In the genomic region with DNA sequence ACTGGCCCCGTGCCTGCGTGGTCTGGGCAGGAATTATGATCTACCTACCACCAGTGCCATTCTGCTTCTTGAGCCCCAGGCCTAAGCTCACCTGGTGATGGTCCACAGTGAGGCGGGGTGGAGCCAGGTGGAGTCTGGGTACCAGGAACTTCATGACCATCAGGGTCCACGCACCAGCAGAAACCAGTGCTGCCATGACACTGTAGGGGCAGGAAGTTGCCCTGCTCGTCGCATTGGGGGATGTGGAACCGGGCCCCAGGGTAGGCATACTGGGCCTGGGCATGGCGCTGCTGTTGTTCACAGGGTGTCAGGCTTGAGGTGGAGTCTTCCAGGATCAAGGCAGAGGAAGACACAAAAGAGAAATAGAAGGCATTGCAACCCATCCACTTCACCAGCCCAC, we compare ENCODE assay signal across 12 cellular contexts. TPM values are rescaled to one million over a fixed set of nuclear protein-coding genes. Genes with fewer than 3 reads are reported as not detected.
DNase-seq lines count a peak whose midpoint lies in the region; ATAC-seq and TF ChIP-seq lines count a peak whose summit lies in the region.
"Had no signal": no experiment of that assay in that cellular context is flagged by ENCODE, and none has a peak within 500 bp of the region (broad histone marks: within the 10 kb centered on the region; RNA-seq: fewer than 3 reads in every experiment).

No MANE protein-coding gene starts in this region.

- CTCF ChIA-PET in IMR-90 (lab: Yijun Ruan, JAX) = interaction anchor here (0.7 kb wide), 1 partner anchor 23 kb away, joined by 3 read pairs; no protein-coding TSS in a partner anchor
- CTCF ChIA-PET in activated CD8-positive, alpha-beta T cell treated with anti-CD3 and anti-CD28 coated beads for 36 hours (lab: Charles Lee) = interaction anchor here (0.7 kb wide), 1 partner anchor 23 kb away, joined by 3 read pairs; no protein-coding TSS in a partner anchor

- peaks cover 9% of the 10 kb centered on the region for H3K27me3 Mint-ChIP-seq in CD4-positive, CD25-positive, alpha-beta regulatory T cell
- H3K27me3 Mint-ChIP-seq in activated naive CD8-positive, alpha-beta T cell treated with anti-CD3 and anti-CD28 coated beads, Interleukin-2, amount 50 U/mL, for 24 hours = peaks cover 6% of the 10 kb centered on the region
- H3K27me3 Mint-ChIP-seq in activated CD8-positive, alpha-beta T cell treated with anti-CD3 and anti-CD28 coated beads for 36 hours = peaks cover 5% of the 10 kb centered on the region

- no peak for TF ChIP-seq RAD21 in IMR-90 (IDR thresholded peaks at IDR 0.05; ENCODE audit: low read length)

- H3K18ac ChIP-seq in IMR-90 (ENCODE audit: low read depth, low read length) = no peak overlapping the region
- no peak overlapping the region for H3K18ac ChIP-seq in mesenchymal stem cell (ENCODE audit: low read depth in 1 of 2, low read length in 2 of 2)

- H3K27me3 ChIP-seq in CD4-positive, CD25-positive, alpha-beta regulatory T cell (ENCODE audit: control insufficient read depth, insufficient read depth, low read length) = no peaks in the 10 kb centered on the region
- H3K27me3 ChIP-seq in IMR-90 (ENCODE audit: control insufficient read depth, insufficient read depth, low read length) = no peaks in the 10 kb centered on the region
- H3K27me3 ChIP-seq in mesenchymal stem cell (ENCODE audit: control insufficient read depth in 1 of 2, insufficient read depth in 1 of 2, low read length in 2 of 2) = peaks cover 0 to 11% of the 10 kb centered on the region in 2 experiments
- no peaks in the 10 kb centered on the region for H3K27me3 ChIP-seq in transverse colon
- H3K27me3 ChIP-seq: BE2C had no signal

- peak overlapping the region in 1 of 2 experiments; percentile 32 for H2BK12ac ChIP-seq in mesenchymal stem cell (ENCODE audit: low read length in 2 of 2)

- no peak overlapping the region for H2AK9ac ChIP-seq in IMR-90 (replicated peaks; ENCODE audit: low read depth, low read length, poor library complexity)

- peaks cover 42% of the 10 kb centered on the region for H3K9me1 ChIP-seq in IMR-90 (ENCODE audit: insufficient read depth, low read length)

- TF ChIP-seq EP300 in transverse colon (IDR thresholded peaks at IDR 0.05; ENCODE audit: low read depth) = no peak

- no peak overlapping the region for H3K27ac ChIP-seq in CD4-positive, CD25-positive, alpha-beta regulatory T cell (ENCODE audit: insufficient read depth, low read length, poor library complexity, severe bottlenecking)
- H3K27ac ChIP-seq in IMR-90 (ENCODE audit: insufficient read depth, low read length) (no peak overlapping the region), mesenchymal stem cell (ENCODE audit: low read length, poor library complexity, severe bottlenecking) (no peak overlapping the region), transverse colon (peak overlapping the region; percentile 66 to 79 (median 76))
- H3K27ac ChIP-seq: A549 had no signal

- no peak overlapping the region for H3K4me2 ChIP-seq in IMR-90 (ENCODE audit: low read depth, low read length)
- H3K4me2 ChIP-seq in mesenchymal stem cell (ENCODE audit: low read length, poor library complexity, severe bottlenecking) = no peak overlapping the region
- H3K4me2 ChIP-seq: A549 had no signal

- H3K4me3 ChIP-seq in CD4-positive, CD25-positive, alpha-beta regulatory T cell (ENCODE audit: low read depth, low read length) = no peak overlapping the region
- H3K4me3 ChIP-seq in IMR-90 (ENCODE audit: insufficient read depth, low read depth, low read length) = no peak overlapping the region
- H3K4me3 ChIP-seq in mesenchymal stem cell (ENCODE audit: insufficient read depth in 1 of 2, low read depth in 1 of 2, low read length in 2 of 2) = no peak overlapping the region
- H3K4me3 ChIP-seq in transverse colon = no peak overlapping the region
- H3K4me3 ChIP-seq: A549 had no signal

- intact Hi-C loops in IMR-90 (cut with micrococcal nuclease) = no loop called here
- intact Hi-C loops in transverse colon (cut with DNase I; ENCODE audit: low total_unique reads) = no loop called here
- intact Hi-C loops in activated CD8-positive, alpha-beta T cell treated with anti-CD3 and anti-CD28 coated beads for 36 hours (cut with micrococcal nuclease) = no loop called here

- H3K36me3 Mint-ChIP-seq in CD4-positive, CD25-positive, alpha-beta regulatory T cell = no peaks in the 10 kb centered on the region
- H3K36me3 Mint-ChIP-seq in activated naive CD8-positive, alpha-beta T cell treated with anti-CD3 and anti-CD28 coated beads, Interleukin-2, amount 50 U/mL, for 24 hours (ENCODE audit: low read depth) = no peaks in the 10 kb centered on the region
- H3K36me3 Mint-ChIP-seq in activated CD8-positive, alpha-beta T cell treated with anti-CD3 and anti-CD28 coated beads for 36 hours (ENCODE audit: low read depth) = peaks cover 2% of the 10 kb centered on the region
- H3K36me3 Mint-ChIP-seq: IgD-negative memory B cell had no signal

- no peak for ATAC-seq in CD4-positive, CD25-positive, alpha-beta regulatory T cell (ENCODE audit: low read depth in 2 of 2)
- ATAC-seq in IMR-90 (ENCODE audit: low read depth) = no peak
- ATAC-seq in activated naive CD8-positive, alpha-beta T cell treated with anti-CD3 and anti-CD28 coated beads, Interleukin-2, amount 50 U/mL, for 24 hours = no peak
- ATAC-seq in activated CD8-positive, alpha-beta T cell treated with anti-CD3 and anti-CD28 coated beads for 36 hours = no peak
- ATAC-seq: A549, HCT116 had no signal

- peaks cover 30% of the 10 kb centered on the region for H3K4me1 ChIP-seq in CD4-positive, CD25-positive, alpha-beta regulatory T cell (ENCODE audit: control insufficient read depth, insufficient read depth, low read length, poor library complexity, severe bottlenecking)
- H3K4me1 ChIP-seq in IMR-90 (ENCODE audit: control insufficient read depth, insufficient read depth, low read length) = peaks cover 14% of the 10 kb centered on the region
- H3K4me1 ChIP-seq in mesenchymal stem cell (ENCODE audit: control insufficient read depth, insufficient read depth, low read depth, low read length) = no peaks in the 10 kb centered on the region
- peaks cover 8 to 43% (median 34%) of the 10 kb centered on the region in 4 donors for H3K4me1 ChIP-seq in transverse colon
- H3K4me1 ChIP-seq: A549 had no signal

- TF ChIP-seq CTCF in IMR-90 (conservative IDR thresholded peaks at IDR 0.05; ENCODE audit: low read depth, low read length) (no peak), transverse colon (IDR thresholded peaks at IDR 0.05) (no peak)
- no peak for TF ChIP-seq CTCF in activated CD8-positive, alpha-beta T cell treated with anti-CD3 and anti-CD28 coated beads for 36 hours (IDR thresholded peaks at IDR 0.05)

- peak overlapping the region; percentile 29 for H2AFZ ChIP-seq in IMR-90 (replicated peaks; ENCODE audit: low read length, poor library complexity)
- no peak overlapping the region for H2AFZ ChIP-seq in mesenchymal stem cell (ENCODE audit: low read depth, low read length)

- WGBS in IMR-90 (ENCODE audit: extremely low coverage in 2 of 2, insufficient read length in 1 of 2), 2 experiments = 94% methylated on average over 2 of the region's 8 CpGs; no CpG with 5 or more reads in 1 of the 2 experiments
- WGBS in mesenchymal stem cell = over 99% methylated on average over 8 of the region's 8 CpGs
- WGBS in transverse colon (ENCODE audit: low coverage in 1 of 2), 2 donors = 94% methylated on average over 8 of the region's 8 CpGs; no CpG with 5 or more reads in 1 of the 2 donors

- in situ Hi-C loops in IMR-90 (cut with MboI; ENCODE audit: low sequenced_read_pairs) (loop anchor here (25.0 kb wide), 1 partner anchor 693 kb away; a partner anchor contains a TSS), transverse colon (cut with MboI; ENCODE audit: low pct_ligation_motif_present in 1 of 4, low pct_unique_long_range_greater_than_20kb in 1 of 4, low sequenced_read_pairs in 3 of 4) (loop anchor here in 1 of 4 donors (25.0 kb wide), 2 partner anchors 243 to 468 kb away; a partner anchor contains a TSS)

- H2BK5ac ChIP-seq in IMR-90 (ENCODE audit: low read depth, low read length, poor library complexity, severe bottlenecking) = no peak overlapping the region
- H2BK5ac ChIP-seq in mesenchymal stem cell (ENCODE audit: low read depth, low read length, poor library complexity, severe bottlenecking) = no peak overlapping the region

- no peaks in the 10 kb centered on the region for H3K9me3 ChIP-seq in CD4-positive, CD25-positive, alpha-beta regulatory T cell (ENCODE audit: control insufficient read depth in 2 of 2, low read length in 2 of 2)
- H3K9me3 ChIP-seq in IMR-90 (ENCODE audit: control insufficient read depth, insufficient read depth, low read length) (no peaks in the 10 kb centered on the region), mesenchymal stem cell (ENCODE audit: control insufficient read depth, low read length) (no peaks in the 10 kb centered on the region), transverse colon (no peaks in the 10 kb centered on the region)
- H3K9me3 ChIP-seq: A549, BE2C had no signal

- no peak overlapping the region for H3K9ac ChIP-seq in IMR-90 (ENCODE audit: low read depth, low read length)
- H3K9ac ChIP-seq in mesenchymal stem cell (ENCODE audit: low read length) = no peak overlapping the region

- no peak overlapping the region for H2BK20ac ChIP-seq in IMR-90 (ENCODE audit: low read depth, low read length)

- no peak overlapping the region for H3K4me3 Mint-ChIP-seq in CD4-positive, CD25-positive, alpha-beta regulatory T cell
- H3K4me3 Mint-ChIP-seq in activated naive CD8-positive, alpha-beta T cell treated with anti-CD3 and anti-CD28 coated beads, Interleukin-2, amount 50 U/mL, for 24 hours = no peak overlapping the region
- H3K4me3 Mint-ChIP-seq in activated CD8-positive, alpha-beta T cell treated with anti-CD3 and anti-CD28 coated beads for 36 hours = no peak overlapping the region
- H3K4me3 Mint-ChIP-seq: IgD-negative memory B cell had no signal

- H2BK120ac ChIP-seq in IMR-90 (ENCODE audit: low read depth, low read length) (no peak overlapping the region), mesenchymal stem cell (ENCODE audit: low read depth, low read length) (no peak overlapping the region)

- no peak overlapping the region for H3K56ac ChIP-seq in IMR-90 (ENCODE audit: extremely low read depth, insufficient read depth, low read length)

- H3K9me3 Mint-ChIP-seq in CD4-positive, CD25-positive, alpha-beta regulatory T cell = peaks cover 0 to 3% (median 0%) of the 10 kb centered on the region in 7 donors
- H3K9me3 Mint-ChIP-seq in activated naive CD8-positive, alpha-beta T cell treated with anti-CD3 and anti-CD28 coated beads, Interleukin-2, amount 50 U/mL, for 24 hours = no peaks in the 10 kb centered on the region
- H3K9me3 Mint-ChIP-seq in activated CD8-positive, alpha-beta T cell treated with anti-CD3 and anti-CD28 coated beads for 36 hours = peaks cover 5% of the 10 kb centered on the region
- H3K9me3 Mint-ChIP-seq: IgD-negative memory B cell had no signal

- no TSS peak for BruUV-seq in IMR-90 (replicated peaks; lab: Mats Ljungman, UMichigan)

- POLR2A ChIA-PET in IMR-90 (lab: Charles Lee; ENCODE audit: unreplicated experiment) = no interaction called here
- POLR2A ChIA-PET in activated CD8-positive, alpha-beta T cell treated with anti-CD3 and anti-CD28 coated beads for 36 hours (lab: Charles Lee) = no interaction called here

- H3K27ac Mint-ChIP-seq in CD4-positive, CD25-positive, alpha-beta regulatory T cell = peak overlapping the region in 2 of 3 donors; percentile 71 to 80
- no peak overlapping the region for H3K27ac Mint-ChIP-seq in activated naive CD8-positive, alpha-beta T cell treated with anti-CD3 and anti-CD28 coated beads, Interleukin-2, amount 50 U/mL, for 24 hours
- no peak overlapping the region for H3K27ac Mint-ChIP-seq in activated CD8-positive, alpha-beta T cell treated with anti-CD3 and anti-CD28 coated beads for 36 hours
- H3K27ac Mint-ChIP-seq: IgD-negative memory B cell had no signal

- H2BK15ac ChIP-seq in IMR-90 (ENCODE audit: low read depth, low read length) = no peak overlapping the region
- no peak overlapping the region for H2BK15ac ChIP-seq in mesenchymal stem cell (ENCODE audit: low read depth, poor library complexity, severe bottlenecking)

- no peak for TF ChIP-seq POLR2A in IMR-90 (IDR thresholded peaks at IDR 0.05; ENCODE audit: low read depth, low read length)
- TF ChIP-seq POLR2A in transverse colon (IDR thresholded peaks at IDR 0.05) = no peak

- no peak overlapping the region for H3K4ac ChIP-seq in IMR-90 (ENCODE audit: low read depth, low read length)
- no peak overlapping the region for H3K4ac ChIP-seq in mesenchymal stem cell (ENCODE audit: low read depth in 1 of 2, low read length in 2 of 2)

- no peak overlapping the region for H4K5ac ChIP-seq in IMR-90 (ENCODE audit: low read depth, low read length)

- no peak overlapping the region for H3K23ac ChIP-seq in IMR-90 (ENCODE audit: low read depth, low read length)
- no peak overlapping the region for H3K23ac ChIP-seq in mesenchymal stem cell (ENCODE audit: low read length in 2 of 2)

- dilution Hi-C loops in IMR-90 (cut with HindIII; ENCODE audit: low sequenced_read_pairs, unreplicated experiment) = no loop called here

- peaks cover 3% of the 10 kb centered on the region; the same call in 1 of the 2 replicates for H4K20me1 ChIP-seq in IMR-90 (ENCODE audit: insufficient read depth, low read length)

- H4K8ac ChIP-seq in IMR-90 (ENCODE audit: low read depth in 2 of 2, low read length in 2 of 2) (no peak overlapping the region), mesenchymal stem cell (ENCODE audit: low read length) (no peak overlapping the region)

- H2AK5ac ChIP-seq in IMR-90 (ENCODE audit: low read depth, low read length) = no peak overlapping the region; the same call in 1 of the 2 replicates
- no peak overlapping the region for H2AK5ac ChIP-seq in mesenchymal stem cell (ENCODE audit: low read length, severe bottlenecking)

- H3K14ac ChIP-seq in IMR-90 (replicated peaks; ENCODE audit: low read depth, low read length) (no peak overlapping the region), mesenchymal stem cell (ENCODE audit: low read length in 2 of 2) (no peak overlapping the region)

- H3K4me1 Mint-ChIP-seq in CD4-positive, CD25-positive, alpha-beta regulatory T cell = peaks cover 0 to 47% (median 23%) of the 10 kb centered on the region in 4 donors
- peaks cover 34% of the 10 kb centered on the region for H3K4me1 Mint-ChIP-seq in activated naive CD8-positive, alpha-beta T cell treated with anti-CD3 and anti-CD28 coated beads, Interleukin-2, amount 50 U/mL, for 24 hours
- H3K4me1 Mint-ChIP-seq in activated CD8-positive, alpha-beta T cell treated with anti-CD3 and anti-CD28 coated beads for 36 hours (ENCODE audit: low read depth) = peaks cover 34% of the 10 kb centered on the region

- no peaks in the 10 kb centered on the region for H3K36me3 ChIP-seq in CD4-positive, CD25-positive, alpha-beta regulatory T cell (ENCODE audit: control insufficient read depth, insufficient read depth, low read length)
- H3K36me3 ChIP-seq in IMR-90 (ENCODE audit: control insufficient read depth, insufficient read depth, low read length) = peaks cover 69% of the 10 kb centered on the region
- H3K36me3 ChIP-seq in mesenchymal stem cell (ENCODE audit: control insufficient read depth in 1 of 2, insufficient read depth in 2 of 2, low read depth in 1 of 2, low read length in 2 of 2) = peaks cover 3 to 47% of the 10 kb centered on the region in 2 experiments
- H3K36me3 ChIP-seq in transverse colon = no peaks in the 10 kb centered on the region
- H3K36me3 ChIP-seq: BE2C had no signal

- H4K91ac ChIP-seq in IMR-90 (ENCODE audit: insufficient read depth, low read depth, low read length) (no peak overlapping the region), mesenchymal stem cell (ENCODE audit: low read length) (peak overlapping the region; percentile 43)

- peaks cover 60 to 79% of the 10 kb centered on the region in 2 experiments for H3K79me1 ChIP-seq in IMR-90 (ENCODE audit: low read depth in 1 of 2, low read length in 2 of 2)
- no peaks in the 10 kb centered on the region for H3K79me1 ChIP-seq in mesenchymal stem cell (replicated peaks; ENCODE audit: low read length, poor library complexity, severe bottlenecking)

- no peak for DNase-seq in CD4-positive, CD25-positive, alpha-beta regulatory T cell
- no peak for DNase-seq in IMR-90
- no peak for DNase-seq in mesenchymal stem cell
- DNase-seq in transverse colon = no peak
- DNase-seq in activated CD4-positive, alpha-beta T cell treated with anti-CD3 and anti-CD28 coated beads, Interleukin-2, amount 50 U/mL, for 4 hours = no peak
- no peak for DNase-seq in activated naive CD8-positive, alpha-beta T cell treated with anti-CD3 and anti-CD28 coated beads, Interleukin-2, amount 50 U/mL, for 24 hours
- no peak for DNase-seq in activated CD8-positive, alpha-beta T cell treated with anti-CD3 and anti-CD28 coated beads for 36 hours
- DNase-seq: BE2C, DMS53 had no signal

RNA-seq across cellular contexts. Expression of a gene that starts 29.6 kb away (rescaled TPM):
- total RNA-seq in CD4-positive, CD25-positive, alpha-beta regulatory T cell = 134 TPM
- polyA plus RNA-seq in CD4-positive, CD25-positive, alpha-beta regulatory T cell = 100 to 1,000 TPM; 203 to 241 (median 227) TPM
- 53.2 and 94.7 TPM in 2 replicates for total RNA-seq in IMR-90 (2012; rRNA removed)
- polyA plus RNA-seq in IMR-90 (2012; rRNA removed) = 102 and 139 TPM in 2 replicates
- 4.0 and 8.4 TPM in 2 replicates for polyA plus RNA-seq in IMR-90 (2012; cell fraction: cytosol; rRNA removed)
- polyA plus RNA-seq in IMR-90 (2012; cell fraction: nucleus; rRNA removed; ENCODE audit: low replicate concordance) = 1.5 and 27.7 TPM in 2 replicates
- 522 TPM for polyA plus RNA-seq in mesenchymal stem cell (2013, experiment 1 of 2)
- polyA plus RNA-seq in mesenchymal stem cell (2013, experiment 2 of 2) = 530 TPM
- 10 to 100 TPM; 28.1 to 92.8 (median 51.5) TPM for total RNA-seq in transverse colon
- total RNA-seq in activated CD8-positive, alpha-beta T cell treated with anti-CD3 and anti-CD28 coated beads for 36 hours = 100 to 1,000 TPM; 230 to 235 TPM

RNA-seq across cellular contexts. Expression of a gene that starts 49.9 kb away (rescaled TPM):
- total RNA-seq in CD4-positive, CD25-positive, alpha-beta regulatory T cell = not detected
- 1 to 10 TPM in 1 of 4 donors, under 1 TPM in 3; 0.35 to 1.1 (median 0.62) TPM for polyA plus RNA-seq in CD4-positive, CD25-positive, alpha-beta regulatory T cell
- total RNA-seq in IMR-90 (2012; rRNA removed) (101 and 102 TPM in 2 replicates), transverse colon (10 to 100 TPM in 3 of 4 donors, 1 to 10 TPM in 1; 8.3 to 62.7 (median 27.4) TPM)
- polyA plus RNA-seq in IMR-90 (2012; rRNA removed) = 278 and 303 TPM in 2 replicates
- 237 and 279 TPM in 2 replicates for polyA plus RNA-seq in IMR-90 (2012; cell fraction: cytosol; rRNA removed)
- polyA plus RNA-seq in IMR-90 (2012; cell fraction: nucleus; rRNA removed; ENCODE audit: low replicate concordance) = 363 and 859 TPM in 2 replicates
- 213 TPM for polyA plus RNA-seq in mesenchymal stem cell (2013, experiment 1 of 2)
- polyA plus RNA-seq in mesenchymal stem cell (2013, experiment 2 of 2) = 208 TPM
- under 1 TPM in 1 of 2 experiments, not detected in 1; 0.29 TPM for total RNA-seq in activated CD8-positive, alpha-beta T cell treated with anti-CD3 and anti-CD28 coated beads for 36 hours

Comparison
In these comparisons a context has a peak if more than half of its experiments do, and no peak if none do; other contexts are left out.
1. H3K27ac ChIP-seq: peak in transverse colon (4 of 4); none in CD4-positive, CD25-positive, alpha-beta regulatory T cell (single experiment), IMR-90 (single experiment) and mesenchymal stem cell (single experiment).
2. H3K27ac Mint-ChIP-seq: peak in CD4-positive, CD25-positive, alpha-beta regulatory T cell (2 of 3); none in activated naive CD8-positive, alpha-beta T cell treated with anti-CD3 and anti-CD28 coated beads, Interleukin-2, amount 50 U/mL, for 24 hours (single experiment) and activated CD8-positive, alpha-beta T cell treated with anti-CD3 and anti-CD28 coated beads for 36 hours (single experiment).